Comparison of ENCODE assay signal across 15 cellular contexts in genomic region chr4:1499465-1499864, GRCh38.
"Had no signal": no experiment of that assay in that cellular context is flagged by ENCODE, and none has a peak within 500 bp of the region (broad histone marks: within the 10 kb centered on the region; RNA-seq: fewer than 3 reads in every experiment).

No MANE protein-coding gene starts in this region.

- H3K36me3 Mint-ChIP-seq: activated naive CD4-positive, alpha-beta T cell treated with anti-CD3 and anti-CD28 coated beads, Interleukin-2, amount 50 U/mL, for 24 hours; mesothelial cell of epicardium; natural killer cell treated with Interleukin-12 subunit alpha and Interleukin-12 subunit beta and Interleukin-15 and Interleukin-18, amount 100 ng/mL, for 72 hours had no signal

- H3K27ac Mint-ChIP-seq: activated CD4-positive, alpha-beta T cell treated with anti-CD3 and anti-CD28 coated beads, Interleukin-2, amount 10 ng/mL, durations not matched to agents 7 days and 5 days; activated naive CD4-positive, alpha-beta T cell treated with anti-CD3 and anti-CD28 coated beads, Interleukin-2, amount 50 U/mL, for 24 hours; mesothelial cell of epicardium; natural killer cell treated with Interleukin-12 subunit alpha and Interleukin-12 subunit beta and Interleukin-15 and Interleukin-18, amount 100 ng/mL, for 72 hours; T-helper 1 cell treated with Interleukin-12 subunit alpha and Interleukin-12 subunit beta and Interleukin-4 antibody, amounts not matched to agents 30 μg/mL and 1 μg/mL, for 36 hours had no signal

- H3K4me1 Mint-ChIP-seq: activated CD4-positive, alpha-beta T cell treated with anti-CD3 and anti-CD28 coated beads, Interleukin-2, amount 10 ng/mL, durations not matched to agents 7 days and 5 days; activated naive CD4-positive, alpha-beta T cell treated with anti-CD3 and anti-CD28 coated beads, Interleukin-2, amount 50 U/mL, for 24 hours had no signal

- H2AFZ ChIP-seq: parathyroid adenoma had no signal

- H3K4me1 ChIP-seq: esophagus squamous epithelium, parathyroid adenoma, transverse colon had no signal

- H3K4me3 Mint-ChIP-seq: activated CD4-positive, alpha-beta T cell treated with anti-CD3 and anti-CD28 coated beads, Interleukin-2, amount 10 ng/mL, durations not matched to agents 7 days and 5 days; activated naive CD4-positive, alpha-beta T cell treated with anti-CD3 and anti-CD28 coated beads, Interleukin-2, amount 50 U/mL, for 24 hours; activated T-cell treated with anti-CD3 and anti-CD28 coated beads, Interleukin-2, amount 50 U/mL, for 4 hours; mesothelial cell of epicardium; natural killer cell treated with Interleukin-12 subunit alpha and Interleukin-12 subunit beta and Interleukin-15 and Interleukin-18, amount 100 ng/mL, for 72 hours; T-helper 1 cell treated with Interleukin-12 subunit alpha and Interleukin-12 subunit beta and Interleukin-4 antibody, amounts not matched to agents 30 μg/mL and 1 μg/mL, for 36 hours had no signal

- H3K9me3 ChIP-seq: esophagus squamous epithelium, transverse colon had no signal

- ATAC-seq: activated CD4-positive, CD25-positive, alpha-beta regulatory T cell treated with anti-CD3 and anti-CD28 coated beads, Interleukin-2, amount 50 U/mL, for 24 hours; activated T-cell treated with anti-CD3 and anti-CD28 coated beads, Interleukin-2, amount 50 U/mL, for 4 hours; left cardiac atrium had no signal

- DNase-seq: activated CD4-positive, alpha-beta T cell treated with anti-CD3 and anti-CD28 coated beads, Interleukin-2, amount 10 ng/mL, durations not matched to agents 7 days and 5 days; activated CD8-positive, alpha-beta memory T cell treated with anti-CD3 and anti-CD28 coated beads, Interleukin-2, amount 50 U/mL, for 4 hours; activated T-cell treated with anti-CD3 and anti-CD28 coated beads, Interleukin-2, amount 50 U/mL, for 4 hours; dermis blood vessel endothelial cell; effector memory CD4-positive, alpha-beta T cell; esophagus squamous epithelium; left cardiac atrium; stimulated activated naive CD4-positive, alpha-beta T cell treated with Interleukin-2 at 50 U/mL for 16 hours; transverse colon had no signal

- H3K79me2 ChIP-seq: parathyroid adenoma had no signal

- H3K9me3 Mint-ChIP-seq: activated CD4-positive, alpha-beta T cell treated with anti-CD3 and anti-CD28 coated beads, Interleukin-2, amount 10 ng/mL, durations not matched to agents 7 days and 5 days; activated naive CD4-positive, alpha-beta T cell treated with anti-CD3 and anti-CD28 coated beads, Interleukin-2, amount 50 U/mL, for 24 hours; activated T-cell treated with anti-CD3 and anti-CD28 coated beads, Interleukin-2, amount 50 U/mL, for 4 hours; mesothelial cell of epicardium; natural killer cell treated with Interleukin-12 subunit alpha and Interleukin-12 subunit beta and Interleukin-15 and Interleukin-18, amount 100 ng/mL, for 72 hours; T-helper 1 cell treated with Interleukin-12 subunit alpha and Interleukin-12 subunit beta and Interleukin-4 antibody, amounts not matched to agents 30 μg/mL and 1 μg/mL, for 36 hours had no signal

- H3K27me3 Mint-ChIP-seq: activated CD4-positive, alpha-beta T cell treated with anti-CD3 and anti-CD28 coated beads, Interleukin-2, amount 10 ng/mL, durations not matched to agents 7 days and 5 days; natural killer cell treated with Interleukin-12 subunit alpha and Interleukin-12 subunit beta and Interleukin-15 and Interleukin-18, amount 100 ng/mL, for 72 hours had no signal

- H3K27ac ChIP-seq: esophagus squamous epithelium, parathyroid adenoma, transverse colon had no signal

- H3K9ac ChIP-seq: parathyroid adenoma had no signal

- H3K4me3 ChIP-seq: esophagus squamous epithelium, transverse colon had no signal

- H3K36me3 ChIP-seq: esophagus squamous epithelium, transverse colon had no signal
